In genomic region chr22:29693671-29694070, GRCh38 we compare ENCODE assay signal across 22 cellular contexts. TPM values are rescaled to one million over a fixed set of nuclear protein-coding genes. Genes with fewer than 3 reads are reported as not detected.
DNase-seq lines count a peak whose midpoint lies in the region; ATAC-seq, FAIRE-seq and TF ChIP-seq lines count a peak whose summit lies in the region.
"Had no signal": no experiment of that assay in that cellular context is flagged by ENCODE, and none has a peak within 500 bp of the region (broad histone marks: within the 10 kb centered on the region; RNA-seq: fewer than 3 reads in every experiment).

No MANE protein-coding gene starts in this region.

- ATAC-seq in foreskin keratinocyte (peak; percentile 56), HepG2 (no peak), GM18870 (IDR thresholded peaks at IDR 0.05; ENCODE audit: unreplicated experiment) (no peak)
- no peak for ATAC-seq in CD4-positive, alpha-beta T cell (ENCODE audit: poor library complexity)
- ATAC-seq: GM23338 had no signal

- TF ChIP-seq POLR2A in HepG2 (IDR thresholded peaks at IDR 0.05; ENCODE audit: insufficient read depth in 1 of 2, low read depth in 2 of 2, low read length in 2 of 2): no peak

- 53 to 55% methylated on average over 9 of the region's 9 CpGs for WGBS in GM23248 (ENCODE audit: low coverage in 1 of 2, low lambda C conversion rate in 2 of 2, missing lambda C conversion rate in 2 of 2), 2 experiments
- WGBS in HepG2 (ENCODE audit: low lambda C conversion rate): 93% methylated on average over 8 of the region's 9 CpGs

- peaks cover 30% of the 10 kb centered on the region for H3K4me1 Mint-ChIP-seq in neural progenitor cell
- no peaks in the 10 kb centered on the region for H3K4me1 Mint-ChIP-seq in CD4-positive, alpha-beta T cell (ENCODE audit: low read depth)
- H3K4me1 Mint-ChIP-seq: CD14-positive monocyte had no signal

- H3K79me2 ChIP-seq in GM23248 (ENCODE audit: insufficient read depth) (no peaks in the 10 kb centered on the region), neural progenitor cell (ENCODE audit: low read depth) (no peaks in the 10 kb centered on the region), HepG2 (ENCODE audit: insufficient read depth, low read length) (no peaks in the 10 kb centered on the region)

- H4K20me1 ChIP-seq in GM23248 (ENCODE audit: insufficient read depth): no peaks in the 10 kb centered on the region
- peaks cover 31% of the 10 kb centered on the region for H4K20me1 ChIP-seq in neural progenitor cell (ENCODE audit: low read depth)
- H4K20me1 ChIP-seq in HepG2 (ENCODE audit: insufficient read depth, low read length): no peaks in the 10 kb centered on the region

- peak; percentile 16 for DNase-seq in GM23248
- peak; percentile 66 for DNase-seq in NCI-H1092 treated with DMSO at 0.1 percent for 48 hours (lab: John Stamatoyannopoulos, UW)
- DNase-seq in foreskin keratinocyte: no peak
- DNase-seq in neural progenitor cell (ENCODE audit: low spot score): no peak
- no peak for DNase-seq in CD4-positive, alpha-beta T cell
- DNase-seq in D341Med (ENCODE audit: low spot score): no peak
- no peak for DNase-seq in HepG2 (ENCODE audit: low spot score)
- DNase-seq: ACHN; AML-193; DMS79; HFFc6; KBM-7; MV-4-11; NCI-H1436 treated with DMSO at 0.1 percent for 48 hours; NCI-H2107; NCI-H526 treated with DMSO at 0.1 percent for 48 hours; NK-92 treated with Interleukin-12 subunit alpha and Interleukin-12 subunit beta, amount 100 ng/mL, for 24 hours; SJCRH30 had no signal

- no peak overlapping the region for H3K27ac ChIP-seq in GM23248
- H3K27ac ChIP-seq in foreskin keratinocyte: no peak overlapping the region
- H3K27ac ChIP-seq in neural progenitor cell: no peak overlapping the region
- H3K27ac ChIP-seq in CD4-positive, alpha-beta T cell (ENCODE audit: low read depth, low read length): no peak overlapping the region
- no peak overlapping the region for H3K27ac ChIP-seq in HepG2 (ENCODE audit: extremely low read length, insufficient read depth, low read length)
- H3K27ac ChIP-seq: SJCRH30 had no signal

- peak overlapping the region; percentile 81 for H3K27ac Mint-ChIP-seq in neural progenitor cell
- H3K27ac Mint-ChIP-seq in CD4-positive, alpha-beta T cell: no peak overlapping the region
- H3K27ac Mint-ChIP-seq: GM23338, HFFc6 had no signal

- in situ Hi-C loops in GM23248 (cut with MboI): no loop called here
- in situ Hi-C loops in HepG2 (cut with HindIII; ENCODE audit: extremely low pct_ligation_motif_present, low pct_unique_long_range_greater_than_20kb): no loop called here

- no TSS peak for BruUV-seq in HepG2 (replicated peaks; lab: Mats Ljungman, UMichigan)

- 0 out of 2 replicates have a peak, but pooled peaks cover 2% of the 10 kb centered on the region for H3F3A ChIP-seq in GM23248 (ENCODE audit: insufficient read depth)
- H3F3A ChIP-seq in neural progenitor cell (ENCODE audit: low read depth): peaks cover 26% of the 10 kb centered on the region

- no peak overlapping the region for H3K4me3 ChIP-seq in GM23248
- H3K4me3 ChIP-seq in neural progenitor cell: no peak overlapping the region
- H3K4me3 ChIP-seq in HepG2 (replicated peaks in 1 of 3; ENCODE audit: insufficient read depth in 1 of 3, low read depth in 2 of 3, low read length in 3 of 3): no peak overlapping the region
- H3K4me3 ChIP-seq: GM23338, SJCRH30 had no signal

- H3K4me2 ChIP-seq in GM23248 (ENCODE audit: unreplicated experiment) (no peak overlapping the region), neural progenitor cell (no peak overlapping the region), HepG2 (ENCODE audit: low read depth, low read length) (no peak overlapping the region)
- H3K4me2 ChIP-seq: GM23338 had no signal

- no peaks in the 10 kb centered on the region for H3K27me3 ChIP-seq in GM23248 (replicated peaks; ENCODE audit: insufficient read depth)
- no peaks in the 10 kb centered on the region for H3K27me3 ChIP-seq in foreskin keratinocyte
- H3K27me3 ChIP-seq in neural progenitor cell: no peaks in the 10 kb centered on the region
- no peaks in the 10 kb centered on the region for H3K27me3 ChIP-seq in CD4-positive, alpha-beta T cell (ENCODE audit: control insufficient read depth, insufficient read depth, low read length)
- no peaks in the 10 kb centered on the region; a peak in 1 of 5 replicates for H3K27me3 ChIP-seq in HepG2 (ENCODE audit: control insufficient read depth in 1 of 2, insufficient read depth in 2 of 2, low read length in 2 of 2)
- H3K27me3 ChIP-seq: SJCRH30 had no signal

- intact Hi-C loops in CD4-positive, alpha-beta T cell (cut with DNase I, micrococcal nuclease): loop anchor here in 1 of 2 experiments (5.0 kb wide), 1 partner anchor 314 kb away; no protein-coding TSS in a partner anchor
- intact Hi-C loops in HepG2 (cut with micrococcal nuclease; ENCODE audit: unreplicated experiment): no loop called here

- H2AFZ ChIP-seq in GM23248 (no peak overlapping the region), neural progenitor cell (replicated peaks) (no peak overlapping the region), HepG2 (ENCODE audit: low read length) (no peak overlapping the region)
- H2AFZ ChIP-seq: GM23338 had no signal

- POLR2A ChIA-PET in CD4-positive, alpha-beta T cell (lab: Charles Lee): no interaction called here
- POLR2A ChIA-PET in HepG2 (lab: Yijun Ruan, JAX): no interaction called here

- peaks cover 10% of the 10 kb centered on the region for H3K36me3 Mint-ChIP-seq in neural progenitor cell
- H3K36me3 Mint-ChIP-seq in CD4-positive, alpha-beta T cell (ENCODE audit: low read depth): peaks cover 53% of the 10 kb centered on the region

- H3K4me1 ChIP-seq in GM23248 (ENCODE audit: insufficient read depth): no peaks in the 10 kb centered on the region
- H3K4me1 ChIP-seq in foreskin keratinocyte: peaks cover 6% of the 10 kb centered on the region
- H3K4me1 ChIP-seq in neural progenitor cell: peaks cover 33% of the 10 kb centered on the region
- H3K4me1 ChIP-seq in HepG2 (ENCODE audit: insufficient read depth, low read length): no peaks in the 10 kb centered on the region

- no peak for TF ChIP-seq CTCF in foreskin keratinocyte (conservative IDR thresholded peaks at IDR 0.05)
- no peak for TF ChIP-seq CTCF in neural progenitor cell (IDR thresholded peaks at IDR 0.05)
- no peak for TF ChIP-seq CTCF in CD4-positive, alpha-beta T cell (IDR thresholded peaks at IDR 0.05)
- no peak for TF ChIP-seq CTCF in HepG2 (CRISPR knock-in tag; IDR thresholded peaks at IDR 0.05)

- H3K9me3 ChIP-seq in GM23248 (ENCODE audit: low read depth): no peaks in the 10 kb centered on the region
- no peaks in the 10 kb centered on the region for H3K9me3 ChIP-seq in neural progenitor cell (ENCODE audit: low read depth)
- no peaks in the 10 kb centered on the region for H3K9me3 ChIP-seq in CD4-positive, alpha-beta T cell (ENCODE audit: control insufficient read depth, low read length)
- no peaks in the 10 kb centered on the region for H3K9me3 ChIP-seq in HepG2 (ENCODE audit: low read length)
- H3K9me3 ChIP-seq: SJCRH30 had no signal

- H3K36me3 ChIP-seq in GM23248 (ENCODE audit: low read depth) (peaks cover 13% of the 10 kb centered on the region; the same call in 1 of the 2 replicates), neural progenitor cell (no peaks in the 10 kb centered on the region), HepG2 (replicated peaks in 1 of 2; ENCODE audit: control insufficient read depth in 1 of 2, insufficient read depth in 2 of 2, low read length in 2 of 2) (peaks cover 6 to 7% of the 10 kb centered on the region in 2 experiments; a peak in 4 of 5 replicates)
- H3K36me3 ChIP-seq: SJCRH30 had no signal

- no peak overlapping the region for H3K4me3 Mint-ChIP-seq in neural progenitor cell
- H3K4me3 Mint-ChIP-seq in CD4-positive, alpha-beta T cell: no peak overlapping the region
- H3K4me3 Mint-ChIP-seq: CD14-positive monocyte, GM23338, HFFc6 had no signal

- TF ChIP-seq RAD21 in HepG2 (CRISPR knock-in tag; IDR thresholded peaks at IDR 0.05): no peak

- FAIRE-seq in HepG2 (lab: Jason Lieb, UNC): no peak

- H3K27me3 Mint-ChIP-seq in neural progenitor cell (ENCODE audit: insufficient read depth, low read depth): peaks cover 1% of the 10 kb centered on the region
- H3K27me3 Mint-ChIP-seq in CD4-positive, alpha-beta T cell: no peaks in the 10 kb centered on the region

- no peak for TF ChIP-seq EP300 in HepG2 (IDR thresholded peaks at IDR 0.05; ENCODE audit: low read depth in 2 of 2, low read length in 2 of 2)
- TF ChIP-seq EP300 in HepG2 (CRISPR knock-in tag; IDR thresholded peaks at IDR 0.05; ENCODE audit: borderline replicate concordance): no peak

- no peaks in the 10 kb centered on the region for H3K9me3 Mint-ChIP-seq in neural progenitor cell
- H3K9me3 Mint-ChIP-seq in CD4-positive, alpha-beta T cell: no peaks in the 10 kb centered on the region
- H3K9me3 Mint-ChIP-seq: GM23338, HFFc6 had no signal

- H3K9me2 ChIP-seq in GM23248 (ENCODE audit: insufficient read depth): no peaks in the 10 kb centered on the region

- H3K9ac ChIP-seq in GM23248 (no peak overlapping the region), neural progenitor cell (no peak overlapping the region), HepG2 (ENCODE audit: insufficient read depth, low read depth, low read length) (no peak overlapping the region)

- CTCF ChIA-PET in CD4-positive, alpha-beta T cell (lab: Charles Lee): no interaction called here
- CTCF ChIA-PET in HepG2 (lab: Yijun Ruan, JAX; ENCODE audit: low intra/inter-chr PET ratio, low total read pairs): no interaction called here

RNA-seq across cellular contexts. Expression of gene CABP7, which starts 26.1 kb away (rescaled TPM):
- total RNA-seq in GM23248 (2014; rRNA removed; shearing (Covaris generic)): not detected in 2 replicates
- 0.08 TPM in 1 of 2 replicates, not detected in the other for polyA plus RNA-seq in GM23248 (2016; fragmentation: Nextera tagmentation; extraction: Ambion mirVana)
- total RNA-seq in foreskin keratinocyte: not detected in 2 replicates
- polyA plus RNA-seq in foreskin keratinocyte: 0.01 TPM in 1 of 2 replicates, not detected in the other
- total RNA-seq in neural progenitor cell (ENCODE audit: low replicate concordance): 0.09 TPM in 1 of 2 replicates, not detected in the other
- total RNA-seq in CD4-positive, alpha-beta T cell: under 1 TPM; 0.33 to 0.45 TPM
- not detected in 2 replicates for total RNA-seq in HepG2 (2016; rRNA removed; fragmentation: Illumina TruSeq; extraction: Trizol)
- total RNA-seq in HepG2 (2016; cell fraction: cytosol; rRNA removed; fragmentation: Illumina TruSeq; extraction: Trizol; ENCODE audit: low read depth): not detected in 2 replicates
- total RNA-seq in HepG2 (2016; cell fraction: insoluble cytoplasmic fraction; rRNA removed; fragmentation: Illumina TruSeq; extraction: Trizol): not detected in 2 replicates
- total RNA-seq in HepG2 (2016; cell fraction: membrane; rRNA removed; fragmentation: Illumina TruSeq; extraction: Trizol): not detected in 2 replicates
- total RNA-seq in HepG2 (2016; cell fraction: nucleus; rRNA removed; fragmentation: Illumina TruSeq; extraction: Trizol): not detected in 2 replicates
- polyA plus RNA-seq in HepG2 (2011; rRNA removed): 0.08 TPM in 1 of 2 replicates, not detected in the other
- polyA plus RNA-seq in HepG2 (2011; cell fraction: cytosol; rRNA removed): 0.01 TPM in 1 of 2 replicates, not detected in the other
- polyA plus RNA-seq in HepG2 (2011; cell fraction: nucleus; rRNA removed): 0.11 and 0.12 TPM in 2 replicates
- 0.05 TPM in 2 replicates for polyA plus RNA-seq in HepG2 (2012)
- polyA plus RNA-seq in HepG2 (2016; cell fraction: cytosol; fragmentation: Illumina TruSeq; extraction: Trizol; ENCODE audit: low read depth): not detected in 2 replicates
- not detected in 2 replicates for polyA plus RNA-seq in HepG2 (2016; cell fraction: insoluble cytoplasmic fraction; fragmentation: Illumina TruSeq; extraction: Trizol; ENCODE audit: low read depth)
- polyA plus RNA-seq in HepG2 (2016; cell fraction: membrane; fragmentation: Illumina TruSeq; extraction: Trizol; ENCODE audit: low read depth): not detected in 2 replicates
- not detected in 2 replicates for polyA plus RNA-seq in HepG2 (2016; cell fraction: nucleus; fragmentation: Illumina TruSeq; extraction: Trizol; ENCODE audit: insufficient read depth, low read depth)
- polyA minus RNA-seq in HepG2 (2011; rRNA and poly(A)+ RNA removed; ENCODE audit: low replicate concordance): not detected in 2 replicates
- polyA minus RNA-seq in HepG2 (2011; cell fraction: cytosol; rRNA and poly(A)+ RNA removed): not detected in 2 replicates
- polyA minus RNA-seq in HepG2 (2011; cell fraction: nucleus; rRNA and poly(A)+ RNA removed): not detected in 2 replicates
- total RNA-seq: HFFc6, RPMI7951 had no signal

Comparison
In these comparisons a context has a peak if more than half of its experiments do, and no peak if none do; other contexts are left out.
1. DNase-seq: peak in GM23248 (single experiment) and NCI-H1092 treated with DMSO at 0.1 percent for 48 hours (single experiment); none in foreskin keratinocyte (0 of 2), neural progenitor cell (single experiment), CD4-positive, alpha-beta T cell (0 of 10), D341Med (single experiment) and HepG2 (single experiment).